Comparison of ENCODE assay signal across 8 cellular contexts in genomic region chr2:8682719-8683667, GRCh38. TPM values are rescaled to one million over a fixed set of nuclear protein-coding genes. Genes with fewer than 3 reads are reported as not detected.
DNase-seq lines count a peak whose midpoint lies in the region; ATAC-seq and TF ChIP-seq lines count a peak whose summit lies in the region.

No MANE protein-coding gene starts in this region.

- peak overlapping the region; percentile 98 to 99 for H3K27ac Mint-ChIP-seq in activated naive CD4-positive, alpha-beta T cell treated with anti-CD3 and anti-CD28 coated beads, Interleukin-2, amount 50 U/mL, for 72 hours

- H3K36me3 ChIP-seq in Panc1 (ENCODE audit: control insufficient read depth, insufficient read depth, low read length) (peaks cover 11% of the 10 kb centered on the region; the same call in 1 of the 2 replicates), prostate gland (no peaks in the 10 kb centered on the region)

- ATAC-seq in Panc1 (no peak), left cardiac atrium (no peak), GM21515 (IDR thresholded peaks at IDR 0.05; ENCODE audit: unreplicated experiment) (no peak), HG02840 (IDR thresholded peaks at IDR 0.05; ENCODE audit: low FRiP score, unreplicated experiment) (no peak)
- no peak for ATAC-seq in activated naive CD4-positive, alpha-beta T cell treated with anti-CD3 and anti-CD28 coated beads, Interleukin-2, amount 50 U/mL, for 72 hours

- in situ Hi-C loops in Panc1 (cut with HindIII; ENCODE audit: low pct_unique_long_range_greater_than_20kb, low sequenced_read_pairs): no loop called here

- DNase-seq in AG09309 (ENCODE audit: low read depth): no peak
- DNase-seq in HK-2 (ENCODE audit: unreplicated experiment): peak; percentile 41
- no peak for DNase-seq in Panc1 (ENCODE audit: low read depth, low spot score)
- peak in 1 of 2 donors; percentile 51 for DNase-seq in activated naive CD4-positive, alpha-beta T cell treated with anti-CD3 and anti-CD28 coated beads, Interleukin-2, amount 50 U/mL, for 72 hours (ENCODE audit: low spot score in 2 of 2)
- peak; percentile 60 for DNase-seq in left cardiac atrium
- peak; percentile 62 for DNase-seq in prostate gland (ENCODE audit: low spot score)

- no peaks in the 10 kb centered on the region for H3K9me3 Mint-ChIP-seq in activated naive CD4-positive, alpha-beta T cell treated with anti-CD3 and anti-CD28 coated beads, Interleukin-2, amount 50 U/mL, for 72 hours

- under 1% methylated on average over 30 of the region's 30 CpGs for WGBS in prostate gland

- intact Hi-C loops in Panc1 (cut with micrococcal nuclease; ENCODE audit: unreplicated experiment) (loop anchor here (5.0 to 10.0 kb wide), 3 partner anchors 528 to 1568 kb away; no protein-coding TSS in a partner anchor), left cardiac atrium (cut with DNase I) (loop anchor here (5.0 to 10.0 kb wide), 3 partner anchors 248 to 681 kb away; no protein-coding TSS in a partner anchor), prostate gland (cut with DNase I) (loop anchor here (10.0 kb wide), 3 partner anchors 548 to 1568 kb away; no protein-coding TSS in a partner anchor)

- H3K36me3 Mint-ChIP-seq in activated naive CD4-positive, alpha-beta T cell treated with anti-CD3 and anti-CD28 coated beads, Interleukin-2, amount 50 U/mL, for 72 hours: peaks cover 26 to 29% of the 10 kb centered on the region in 2 donors

- BruUV-seq in Panc1 (replicated peaks; lab: Mats Ljungman, UMichigan): TSS peak; percentile 91

- no peak for TF ChIP-seq POLR2A in prostate gland (IDR thresholded peaks at IDR 0.05)

- TF ChIP-seq CTCF in AG09309 (IDR thresholded peaks at IDR 0.05; ENCODE audit: control insufficient read depth, insufficient read depth, low read depth, low read length, missing control alignments) (no peak), Panc1 (IDR thresholded peaks at IDR 0.05) (no peak), prostate gland (IDR thresholded peaks at IDR 0.05) (peak in 1 of 4 experiments; percentile 25)

- POLR2A ChIA-PET in Panc1 (lab: Charles Lee): interaction anchor here (0.6 to 0.7 kb wide), 2 partner anchors 427 to 564 kb away, joined by 4 to 19 read pairs; no protein-coding TSS in a partner anchor

- no peaks in the 10 kb centered on the region for H3K27me3 ChIP-seq in Panc1 (ENCODE audit: control insufficient read depth, insufficient read depth, low read length)
- no peaks in the 10 kb centered on the region for H3K27me3 ChIP-seq in prostate gland (replicated peaks; ENCODE audit: insufficient read depth)

- H3K9me3 ChIP-seq in Panc1 (ENCODE audit: control insufficient read depth, insufficient read depth, low read depth, low read length) (no peaks in the 10 kb centered on the region), prostate gland (no peaks in the 10 kb centered on the region)

- H3K27ac ChIP-seq in Panc1 (ENCODE audit: low read length) (peak overlapping the region; percentile 44), prostate gland (peak overlapping the region; percentile 79 to 82)

- H3K4me3 ChIP-seq in AG09309 (ENCODE audit: control insufficient read depth, low read depth, low read length): peak overlapping the region; percentile 80
- H3K4me3 ChIP-seq in Panc1 (ENCODE audit: low read depth in 2 of 2, low read length in 2 of 2): peak overlapping the region; percentile 71 to 88
- peak overlapping the region; percentile 62 to 64 for H3K4me3 ChIP-seq in prostate gland

- H3K4me1 ChIP-seq in Panc1 (ENCODE audit: control insufficient read depth, insufficient read depth, low read length) (peaks cover 27% of the 10 kb centered on the region), prostate gland (replicated peaks) (no peaks in the 10 kb centered on the region)

- CTCF ChIA-PET in Panc1 (lab: Charles Lee): interaction anchor here (0.7 to 1.0 kb wide), 2 partner anchors 1256 to 1650 kb away, joined by 3 to 5 read pairs; no protein-coding TSS in a partner anchor

RNA-seq across cellular contexts. Expression of gene ID2, which starts 1.1 kb away (rescaled TPM):
- total RNA-seq in Panc1 (2021; ENCODE audit: unreplicated experiment) (2.1 TPM), left cardiac atrium (10 to 100 TPM; 47.5 to 68.2 TPM), prostate gland (100 to 1,000 TPM; 172 to 238 TPM)
- 2.1 TPM for polyA plus RNA-seq in Panc1 (2012; ENCODE audit: insufficient read length)
- 100 to 1,000 TPM in 1 of 2 donors, 10 to 100 TPM in 1; 42.8 to 272 TPM for total RNA-seq in activated naive CD4-positive, alpha-beta T cell treated with anti-CD3 and anti-CD28 coated beads, Interleukin-2, amount 50 U/mL, for 72 hours

Comparison
In these comparisons a context has a peak if more than half of its experiments do, and no peak if none do; other contexts are left out.
1. DNase-seq: peak in HK-2 (single experiment), left cardiac atrium (single experiment) and prostate gland (single experiment); none in AG09309 (single experiment) and Panc1 (single experiment).
2. RNA of gene ID2, which starts 1.1 kb away (total RNA-seq): 42.8 to 272 TPM in activated naive CD4-positive, alpha-beta T cell treated with anti-CD3 and anti-CD28 coated beads, Interleukin-2, amount 50 U/mL, for 72 hours, 172 to 238 TPM in prostate gland and 47.5 to 68.2 TPM in left cardiac atrium; 2.1 TPM in Panc1 (single experiment); every median in the first group is over 10 times any median in the second.
3. Peak in every context shown above with its lines, with median percentiles within 50 percentile points of each other: H3K4me3 ChIP-seq.